8 cellular contexts compared by ENCODE assay signal in the genomic region with DNA sequence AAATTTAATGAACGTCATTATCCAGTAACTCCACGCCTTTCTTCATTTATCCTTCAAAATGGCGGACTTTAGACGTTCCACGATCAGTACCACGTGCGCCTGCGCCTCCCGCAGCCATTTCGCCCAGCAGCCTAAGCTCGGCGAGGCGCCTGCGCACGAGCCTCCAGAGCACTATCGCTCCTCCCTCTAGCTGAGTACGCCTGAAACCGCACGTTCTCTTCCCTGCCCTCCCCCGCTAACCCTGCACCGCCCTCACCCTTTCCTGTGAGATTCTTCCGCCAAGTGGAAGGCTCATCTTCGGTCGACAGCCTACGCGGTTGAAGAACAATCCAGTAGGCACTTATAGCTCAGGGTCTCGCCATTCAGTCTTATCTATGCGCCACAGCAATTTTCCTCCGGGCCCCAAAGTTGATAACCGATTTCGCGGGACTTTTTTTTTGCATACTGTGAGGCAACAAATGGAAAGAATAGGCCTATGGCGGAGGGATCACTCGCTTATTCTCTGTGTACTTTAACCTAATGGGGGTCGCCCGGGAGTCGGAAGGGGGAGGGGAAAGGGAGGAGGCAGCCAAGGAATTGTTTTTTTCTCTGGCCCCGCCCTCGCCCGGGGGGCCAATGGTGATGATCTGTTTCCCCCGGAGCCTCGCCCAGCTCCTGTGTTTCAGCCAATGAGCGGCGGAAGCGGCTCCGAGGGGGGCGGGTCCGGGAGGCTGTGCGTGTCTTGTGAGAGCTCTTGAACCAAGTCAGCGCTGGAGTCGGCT. TPM values are rescaled to one million over a fixed set of nuclear protein-coding genes. Genes with fewer than 3 reads are reported as not detected.
DNase-seq lines count a peak whose midpoint lies in the region; FAIRE-seq and TF ChIP-seq lines count a peak whose summit lies in the region.

A gene with protein sequence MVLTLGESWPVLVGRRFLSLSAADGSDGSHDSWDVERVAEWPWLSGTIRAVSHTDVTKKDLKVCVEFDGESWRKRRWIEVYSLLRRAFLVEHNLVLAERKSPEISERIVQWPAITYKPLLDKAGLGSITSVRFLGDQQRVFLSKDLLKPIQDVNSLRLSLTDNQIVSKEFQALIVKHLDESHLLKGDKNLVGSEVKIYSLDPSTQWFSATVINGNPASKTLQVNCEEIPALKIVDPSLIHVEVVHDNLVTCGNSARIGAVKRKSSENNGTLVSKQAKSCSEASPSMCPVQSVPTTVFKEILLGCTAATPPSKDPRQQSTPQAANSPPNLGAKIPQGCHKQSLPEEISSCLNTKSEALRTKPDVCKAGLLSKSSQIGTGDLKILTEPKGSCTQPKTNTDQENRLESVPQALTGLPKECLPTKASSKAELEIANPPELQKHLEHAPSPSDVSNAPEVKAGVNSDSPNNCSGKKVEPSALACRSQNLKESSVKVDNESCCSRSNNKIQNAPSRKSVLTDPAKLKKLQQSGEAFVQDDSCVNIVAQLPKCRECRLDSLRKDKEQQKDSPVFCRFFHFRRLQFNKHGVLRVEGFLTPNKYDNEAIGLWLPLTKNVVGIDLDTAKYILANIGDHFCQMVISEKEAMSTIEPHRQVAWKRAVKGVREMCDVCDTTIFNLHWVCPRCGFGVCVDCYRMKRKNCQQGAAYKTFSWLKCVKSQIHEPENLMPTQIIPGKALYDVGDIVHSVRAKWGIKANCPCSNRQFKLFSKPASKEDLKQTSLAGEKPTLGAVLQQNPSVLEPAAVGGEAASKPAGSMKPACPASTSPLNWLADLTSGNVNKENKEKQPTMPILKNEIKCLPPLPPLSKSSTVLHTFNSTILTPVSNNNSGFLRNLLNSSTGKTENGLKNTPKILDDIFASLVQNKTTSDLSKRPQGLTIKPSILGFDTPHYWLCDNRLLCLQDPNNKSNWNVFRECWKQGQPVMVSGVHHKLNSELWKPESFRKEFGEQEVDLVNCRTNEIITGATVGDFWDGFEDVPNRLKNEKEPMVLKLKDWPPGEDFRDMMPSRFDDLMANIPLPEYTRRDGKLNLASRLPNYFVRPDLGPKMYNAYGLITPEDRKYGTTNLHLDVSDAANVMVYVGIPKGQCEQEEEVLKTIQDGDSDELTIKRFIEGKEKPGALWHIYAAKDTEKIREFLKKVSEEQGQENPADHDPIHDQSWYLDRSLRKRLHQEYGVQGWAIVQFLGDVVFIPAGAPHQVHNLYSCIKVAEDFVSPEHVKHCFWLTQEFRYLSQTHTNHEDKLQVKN (N-terminal part only) (plus strand): TSS at position 741 of the 761 bp plus-strand sequence. CDS start 677 bp downstream, outside the sequence.

- peak within 1 kb of the TSS; percentile 85 for H3K4me3 ChIP-seq in GM23248
- peak within 1 kb of the TSS; percentile 63 for H3K4me3 ChIP-seq in Karpas-422 (ENCODE audit: low read length)

- H3F3A ChIP-seq in GM23248 (ENCODE audit: insufficient read depth) = peaks cover 27% of the 10 kb centered on the region

- H3K36me3 ChIP-seq in GM23248 (ENCODE audit: low read depth) (0 out of 2 replicates have a peak, but pooled peaks cover 4% of the 10 kb centered on the region), Karpas-422 (ENCODE audit: insufficient read depth, low read length) (peaks cover 36% of the 10 kb centered on the region)

- peaks cover 27% of the 10 kb centered on the region for H3K4me1 ChIP-seq in GM23248 (ENCODE audit: insufficient read depth)
- peaks cover 37% of the 10 kb centered on the region for H3K4me1 ChIP-seq in Karpas-422 (ENCODE audit: low read length)

- H3K4me2 ChIP-seq in GM23248 (ENCODE audit: unreplicated experiment) = peak within 1 kb of the TSS; percentile 92
- H3K4me2 ChIP-seq in Karpas-422 (ENCODE audit: low read depth, low read length, poor library complexity, severe bottlenecking) = peak within 1 kb of the TSS; percentile 72

- in situ Hi-C loops in GM23248 (cut with MboI) = no loop called here

- H3K27ac ChIP-seq in GM23248 (peak within 1 kb of the TSS; percentile 100), Karpas-422 (ENCODE audit: low read length) (peak within 1 kb of the TSS; percentile 90)

- H3K9ac ChIP-seq in GM23248 = peak within 1 kb of the TSS; percentile 89
- peak within 1 kb of the TSS; percentile 75 for H3K9ac ChIP-seq in Karpas-422 (ENCODE audit: low read length)

- DNase-seq in DMS53 (lab: John Stamatoyannopoulos, UW) (peak; percentile 100), GM23248 (peak; percentile 100), Karpas-422 (peak; percentile 100), RCC 7860 (ENCODE audit: low spot score) (peak; percentile 97), erythroblast (lab: John Stamatoyannopoulos, UW) (peak; percentile 99 to 100), mucosa of gallbladder (ENCODE audit: low spot score) (peak; percentile 100)
- peak; percentile 99 for DNase-seq in activated T-cell treated with anti-CD3 and anti-CD28 coated beads, Interleukin-2, amount 50 U/mL, for 48 hours
- peak; percentile 99 for DNase-seq in stimulated activated CD8-positive, alpha-beta memory T cell treated with anti-CD3 and anti-CD28 coated beads, Interleukin-4, amount 100 ng/mL, for 24 hours (ENCODE audit: low read depth)

- peak within 1 kb of the TSS; percentile 96 for H2AFZ ChIP-seq in GM23248
- peak within 1 kb of the TSS; percentile 70 for H2AFZ ChIP-seq in Karpas-422 (ENCODE audit: low read length)

- H3K9me2 ChIP-seq in GM23248 (ENCODE audit: insufficient read depth) (no peaks in the 10 kb centered on the region), Karpas-422 (replicated peaks; ENCODE audit: insufficient read depth, low read length) (no peaks in the 10 kb centered on the region)

- H3K79me2 ChIP-seq in GM23248 (ENCODE audit: insufficient read depth) (peaks cover 40% of the 10 kb centered on the region), Karpas-422 (ENCODE audit: low read length) (peaks cover 40% of the 10 kb centered on the region)

- H4K20me1 ChIP-seq in GM23248 (ENCODE audit: insufficient read depth) = peaks cover 26% of the 10 kb centered on the region; the same call in 1 of the 2 replicates
- H4K20me1 ChIP-seq in Karpas-422 (ENCODE audit: insufficient read depth, low read depth, low read length) = peaks cover 10% of the 10 kb centered on the region; the same call in 1 of the 2 replicates

- TF ChIP-seq POLR2A in erythroblast (IDR thresholded peaks at IDR 0.05; ENCODE audit: low read length) = peak; percentile 87

- H3K9me3 ChIP-seq in GM23248 (ENCODE audit: low read depth) (peaks cover 6% of the 10 kb centered on the region), Karpas-422 (ENCODE audit: low read length) (peaks cover 28% of the 10 kb centered on the region)

- WGBS in GM23248 (ENCODE audit: low coverage in 1 of 2, low lambda C conversion rate in 2 of 2, missing lambda C conversion rate in 2 of 2), 2 experiments = 1% methylated on average over 47 to 51 of the region's 51 CpGs

- H3K27me3 ChIP-seq in GM23248 (replicated peaks; ENCODE audit: insufficient read depth) (no peaks in the 10 kb centered on the region), Karpas-422 (ENCODE audit: low read length) (no peaks in the 10 kb centered on the region)

- FAIRE-seq in RCC 7860 (lab: Jason Lieb, UNC) = peak; percentile 90

RNA-seq across cellular contexts. Expression of the gene that starts here (rescaled TPM):
- total RNA-seq in GM23248 (2014; rRNA removed; shearing (Covaris generic)) = 23.6 and 24.4 TPM in 2 replicates
- polyA plus RNA-seq in GM23248 (2016; fragmentation: Nextera tagmentation; extraction: Ambion mirVana) = 13.1 and 14.6 TPM in 2 replicates
- 114 and 154 TPM in 2 replicates for total RNA-seq in Karpas-422 (2014; rRNA removed; shearing (Covaris generic); ENCODE audit: low replicate concordance)
- 87.4 TPM for total RNA-seq in mucosa of gallbladder

Comparison
In these comparisons a context has a peak if more than half of its experiments do, and no peak if none do; other contexts are left out.
1. Peak in every context shown above with its lines: DNase-seq, H3K4me3 ChIP-seq and H3K27ac ChIP-seq.